In genomic region chr15:52496776-52497470, GRCh38 we compare ENCODE assay signal across 12 cellular contexts.
DNase-seq lines count a peak whose midpoint lies in the region; ATAC-seq and TF ChIP-seq lines count a peak whose summit lies in the region.
"Had no signal": no experiment of that assay in that cellular context is flagged by ENCODE, and none has a peak within 500 bp of the region (broad histone marks: within the 10 kb centered on the region; RNA-seq: fewer than 3 reads in every experiment).

No MANE protein-coding gene starts in this region.

- DNase-seq in activated CD4-positive, alpha-beta T cell treated with anti-CD3 and anti-CD28 coated beads for 4 hours, result peak; percentile 6 to 30
- no peak for DNase-seq in activated CD4-positive, alpha-beta T cell treated with anti-CD3 and anti-CD28 coated beads for 1 hour
- DNase-seq in fibroblast of gingiva (ENCODE audit: low read depth), result peak; percentile 18
- peak; percentile 19 to 64 for DNase-seq in stimulated activated CD8-positive, alpha-beta memory T cell treated with anti-CD3 and anti-CD28 coated beads, Interleukin-7, amount 100 ng/mL, for 48 hours (ENCODE audit: extremely low read depth in 1 of 2, low read depth in 1 of 2)
- DNase-seq in cerebellar nuclear complex (lab: John Stamatoyannopoulos, UW), result no peak
- DNase-seq in DMS114 treated with DMSO at 0.1 percent for 48 hours (lab: John Stamatoyannopoulos, UW; ENCODE audit: unreplicated experiment), result no peak
- DNase-seq: activated naive CD8-positive, alpha-beta T cell treated with anti-CD3 and anti-CD28 coated beads, Interleukin-2, amount 10 ng/mL, durations not matched to agents 7 days and 5 days; heart right ventricle; NCI-H748 treated with DMSO at 0.1 percent for 48 hours; pancreas had no signal

- peak; percentile 68 for ATAC-seq in SK-N-SH treated with all-trans-retinoic acid at 6 μM for 48 hours
- ATAC-seq in HG02763 (IDR thresholded peaks at IDR 0.05; ENCODE audit: unreplicated experiment), result no peak
- ATAC-seq: pancreas had no signal

TF ChIP-seq in SK-N-SH treated with all-trans-retinoic acid at 6 μM for 48 hours, 23 proteins besides CTCF, POLR2A, EP300 and RAD21:
- TF ChIP-seq TCF4 (CRISPR knock-in tag; IDR thresholded peaks at IDR 0.05; ENCODE audit: borderline replicate concordance) (no peak), ISL1 (CRISPR knock-in tag; IDR thresholded peaks at IDR 0.05) (no peak), ESRRG (CRISPR knock-in tag; IDR thresholded peaks at IDR 0.05) (no peak), TSHZ2 (CRISPR knock-in tag; IDR thresholded peaks at IDR 0.05) (no peak), ZNF8 (CRISPR knock-in tag; IDR thresholded peaks at IDR 0.05) (no peak), ZFP3 (CRISPR knock-in tag; IDR thresholded peaks at IDR 0.05) (no peak), OSR1 (CRISPR knock-in tag; IDR thresholded peaks at IDR 0.05) (no peak)

Comparison
In these comparisons a context has a peak if more than half of its experiments do, and no peak if none do; other contexts are left out.
1. DNase-seq: peak in activated CD4-positive, alpha-beta T cell treated with anti-CD3 and anti-CD28 coated beads for 4 hours (2 of 2), fibroblast of gingiva (single experiment) and stimulated activated CD8-positive, alpha-beta memory T cell treated with anti-CD3 and anti-CD28 coated beads, Interleukin-7, amount 100 ng/mL, for 48 hours (2 of 2); none in activated CD4-positive, alpha-beta T cell treated with anti-CD3 and anti-CD28 coated beads for 1 hour (single experiment), cerebellar nuclear complex (0 of 2) and DMS114 treated with DMSO at 0.1 percent for 48 hours (single experiment).